23 cellular contexts compared by ENCODE assay signal in genomic region chr6:21398741-21399140, GRCh38.
DNase-seq lines count a peak whose midpoint lies in the region; ATAC-seq and TF ChIP-seq lines count a peak whose summit lies in the region.
"Had no signal": no experiment of that assay in that cellular context is flagged by ENCODE, and none has a peak within 500 bp of the region (broad histone marks: within the 10 kb centered on the region; RNA-seq: fewer than 3 reads in every experiment).

No MANE protein-coding gene starts in this region.

- H3K9me3 ChIP-seq in Caco-2 (no peaks in the 10 kb centered on the region), neuronal stem cell (replicated peaks in 1 of 2; ENCODE audit: control insufficient read depth in 2 of 2, insufficient read depth in 1 of 2, low read depth in 1 of 2, low read length in 2 of 2) (no peaks in the 10 kb centered on the region), right cardiac atrium (ENCODE audit: control insufficient read depth, low read length) (no peaks in the 10 kb centered on the region), gastrocnemius medialis (no peaks in the 10 kb centered on the region)
- H3K9me3 ChIP-seq: BE2C; BLaER1 treated with 17β-estradiol and CSF1 and Interleukin-3, amounts not matched to agents 10 nM and 100 nM had no signal

- H3K9me3 Mint-ChIP-seq in Caco-2 (ENCODE audit: unreplicated experiment) (peaks cover 9% of the 10 kb centered on the region), WTC11 (no peaks in the 10 kb centered on the region)
- H3K9me3 Mint-ChIP-seq: CD4-positive, alpha-beta T cell; CD8-positive, alpha-beta memory T cell; H9 had no signal

- no peak overlapping the region for H3K4me3 Mint-ChIP-seq in Caco-2 (ENCODE audit: unreplicated experiment)
- H3K4me3 Mint-ChIP-seq in WTC11, result no peak overlapping the region
- H3K4me3 Mint-ChIP-seq: CD14-positive monocyte; CD4-positive, alpha-beta T cell; CD8-positive, alpha-beta memory T cell; H9 had no signal

- no peaks in the 10 kb centered on the region for H3K79me2 ChIP-seq in mesendoderm (ENCODE audit: control insufficient read depth, insufficient read depth, low read length)

- no peak overlapping the region for H3K14ac ChIP-seq in neuronal stem cell (ENCODE audit: low read length)

- H3K4me1 Mint-ChIP-seq in Caco-2 (ENCODE audit: low read depth, unreplicated experiment), result peaks cover 40% of the 10 kb centered on the region
- H3K4me1 Mint-ChIP-seq in WTC11, result peaks cover 10% of the 10 kb centered on the region
- H3K4me1 Mint-ChIP-seq: CD8-positive, alpha-beta memory T cell had no signal

- POLR2A ChIA-PET in Caco-2 (lab: Charles Lee), result no interaction called here
- POLR2A ChIA-PET in WTC11 (lab: Charles Lee), result no interaction called here

- H3K36me3 ChIP-seq in Caco-2 (ENCODE audit: control insufficient read depth, insufficient read depth, low read length) (no peaks in the 10 kb centered on the region), mesendoderm (ENCODE audit: control insufficient read depth, insufficient read depth, low read length) (no peaks in the 10 kb centered on the region), neuronal stem cell (replicated peaks in 1 of 2; ENCODE audit: control insufficient read depth in 2 of 2, insufficient read depth in 2 of 2, low read length in 2 of 2) (no peaks in the 10 kb centered on the region), gastrocnemius medialis (no peaks in the 10 kb centered on the region)
- H3K36me3 ChIP-seq: BE2C; BLaER1 treated with 17β-estradiol and CSF1 and Interleukin-3, amounts not matched to agents 10 nM and 100 nM had no signal

- H3K9ac ChIP-seq in mesendoderm (ENCODE audit: low read length) (no peak overlapping the region), neuronal stem cell (ENCODE audit: low read depth, low read length, poor library complexity) (no peak overlapping the region)
- H3K9ac ChIP-seq: BLaER1 treated with 17β-estradiol and CSF1 and Interleukin-3, amounts not matched to agents 10 nM and 100 nM; GM23248 had no signal

- BruUV-seq in Caco-2 (replicated peaks; lab: Mats Ljungman, UMichigan), result no TSS peak

- no peak overlapping the region for H4K91ac ChIP-seq in neuronal stem cell (ENCODE audit: low read depth, low read length, poor library complexity)

- H3K18ac ChIP-seq in mesendoderm (ENCODE audit: low read length) (no peak overlapping the region), neuronal stem cell (ENCODE audit: low read length) (no peak overlapping the region)

- peak overlapping the region; percentile 54 for H2AFZ ChIP-seq in neuronal stem cell (ENCODE audit: low read length)
- H2AFZ ChIP-seq: GM23248 had no signal

- H2BK12ac ChIP-seq in neuronal stem cell (ENCODE audit: low read length), result no peak overlapping the region

- H3K56ac ChIP-seq in mesendoderm (ENCODE audit: low read length), result no peak overlapping the region

- CTCF ChIA-PET in Caco-2 (lab: Charles Lee), result no interaction called here
- CTCF ChIA-PET in WTC11 (lab: Charles Lee), result no interaction called here

- intact Hi-C loops in Caco-2 (cut with micrococcal nuclease; ENCODE audit: unreplicated experiment) (loop anchor here (5.0 kb wide), 1 partner anchor 69 kb away; no protein-coding TSS in a partner anchor), right cardiac atrium (cut with DNase I) (no loop called here), gastrocnemius medialis (cut with DNase I; ENCODE audit: low total_unique reads) (no loop called here)

- H3K23ac ChIP-seq in mesendoderm (ENCODE audit: low read length), result no peak overlapping the region
- no peak overlapping the region for H3K23ac ChIP-seq in neuronal stem cell (ENCODE audit: low read depth, low read length, poor library complexity)

- H3K36me3 Mint-ChIP-seq in Caco-2 (ENCODE audit: insufficient read depth, unreplicated experiment), result no peaks in the 10 kb centered on the region
- H3K36me3 Mint-ChIP-seq in WTC11, result no peaks in the 10 kb centered on the region
- H3K36me3 Mint-ChIP-seq: CD14-positive monocyte had no signal

- no peak for TF ChIP-seq POLR2A in gastrocnemius medialis (IDR thresholded peaks at IDR 0.05)

- H2BK15ac ChIP-seq in mesendoderm (replicated peaks; ENCODE audit: low read depth) (no peak overlapping the region), neuronal stem cell (ENCODE audit: low read length) (no peak overlapping the region)

- peak; percentile 22; the same call in 1 of the 2 replicates for ATAC-seq in WTC11
- ATAC-seq in right cardiac atrium, result no peak
- ATAC-seq in GM21825 (IDR thresholded peaks at IDR 0.05; ENCODE audit: unreplicated experiment), result no peak
- ATAC-seq in gastrocnemius medialis, result no peak
- ATAC-seq: HCT116 had no signal

- H2BK5ac ChIP-seq in mesendoderm (ENCODE audit: low read length) (no peak overlapping the region), neuronal stem cell (ENCODE audit: low read length) (no peak overlapping the region)

- H2BK120ac ChIP-seq in mesendoderm (ENCODE audit: low read depth, low read length) (no peak overlapping the region), neuronal stem cell (ENCODE audit: low read depth, low read length) (no peak overlapping the region)

- H3K27ac ChIP-seq in mesendoderm (ENCODE audit: low read depth, low read length) (no peak overlapping the region), neuronal stem cell (replicated peaks; ENCODE audit: low read length) (no peak overlapping the region), right cardiac atrium (ENCODE audit: low read length) (no peak overlapping the region), gastrocnemius medialis (no peak overlapping the region)
- H3K27ac ChIP-seq: 22Rv1; BLaER1 treated with 17β-estradiol and CSF1 and Interleukin-3, amounts not matched to agents 10 nM and 100 nM; GM23248 had no signal

- WGBS in mesendoderm (ENCODE audit: extremely low coverage, insufficient coverage, low lambda C conversion rate), result no CpG with 5 or more reads among the region's 7 CpGs
- no CpG with 5 or more reads among the region's 7 CpGs for WGBS in neuronal stem cell (ENCODE audit: extremely low coverage in 2 of 2, insufficient read length in 2 of 2, insufficient replicate concordance in 1 of 2), 2 donors
- WGBS in right cardiac atrium, result 86% methylated on average over 7 of the region's 7 CpGs

- H2AK5ac ChIP-seq in mesendoderm (ENCODE audit: low read length), result no peak overlapping the region
- H2AK5ac ChIP-seq in neuronal stem cell (ENCODE audit: low read depth, low read length), result no peak overlapping the region

- in situ Hi-C loops in gastrocnemius medialis (cut with MboI; ENCODE audit: low sequenced_read_pairs in 4 of 4), result no loop called here

- DNase-seq in Caco-2 (no peak), WTC11 (ENCODE audit: low spot score) (no peak), mesendoderm (peak; percentile 49), neuronal stem cell (ENCODE audit: low spot score) (no peak), right cardiac atrium (no peak), gastrocnemius medialis (no peak), SW480 (ENCODE audit: low spot score) (no peak)
- DNase-seq: ACHN; AML-193; BE2C; Calu3; CD4-positive, alpha-beta T cell; CD8-positive, alpha-beta memory T cell; DMS53; DMS79 treated with DMSO at 0.1 percent for 48 hours; GDM1; GM23248; H9 had no signal

- H3K4me2 ChIP-seq in mesendoderm (ENCODE audit: low read length), result no peak overlapping the region
- no peak overlapping the region for H3K4me2 ChIP-seq in neuronal stem cell (ENCODE audit: insufficient read depth, low read length, poor library complexity, severe bottlenecking)
- H3K4me2 ChIP-seq: BLaER1 treated with 17β-estradiol and CSF1 and Interleukin-3, amounts not matched to agents 10 nM and 100 nM had no signal

- TF ChIP-seq CTCF in Caco-2 (IDR thresholded peaks at IDR 0.05; ENCODE audit: insufficient read depth in 1 of 2, low read depth in 1 of 2, low read length in 1 of 2, severe bottlenecking in 1 of 2, unreplicated experiment in 1 of 2) (no peak), WTC11 (IDR thresholded peaks at IDR 0.05) (no peak), gastrocnemius medialis (IDR thresholded peaks at IDR 0.05 in 4 of 5, conservative IDR thresholded peaks at IDR 0.05 in 1 of 5) (no peak)

- H3K4me3 ChIP-seq in Caco-2 (ENCODE audit: low read depth, low read length) (no peak overlapping the region), mesendoderm (ENCODE audit: low read length) (no peak overlapping the region), neuronal stem cell (ENCODE audit: low read length in 2 of 2) (no peak overlapping the region), right cardiac atrium (ENCODE audit: low read length) (no peak overlapping the region), gastrocnemius medialis (no peak overlapping the region)
- H3K4me3 ChIP-seq: BLaER1 treated with 17β-estradiol and CSF1 and Interleukin-3, amounts not matched to agents 10 nM and 100 nM; GM23248 had no signal

- H4K5ac ChIP-seq in mesendoderm (ENCODE audit: low read length), result no peak overlapping the region

- no peak overlapping the region for H4K8ac ChIP-seq in mesendoderm (ENCODE audit: low read depth, low read length)
- no peak overlapping the region for H4K8ac ChIP-seq in neuronal stem cell (ENCODE audit: low read depth, low read length)

- H3K79me1 ChIP-seq in mesendoderm (ENCODE audit: low read length) (no peaks in the 10 kb centered on the region), neuronal stem cell (ENCODE audit: low read depth, low read length) (peaks cover 2% of the 10 kb centered on the region)

- H3K4me1 ChIP-seq in Caco-2 (peaks cover 48% of the 10 kb centered on the region), mesendoderm (ENCODE audit: control insufficient read depth, low read depth, low read length) (peaks cover 9% of the 10 kb centered on the region), neuronal stem cell (ENCODE audit: control insufficient read depth in 2 of 2, insufficient read depth in 1 of 2, low read depth in 1 of 2, low read length in 2 of 2) (peaks cover 6 to 11% of the 10 kb centered on the region in 2 donors), right cardiac atrium (ENCODE audit: control insufficient read depth, insufficient read depth, low read length) (no peaks in the 10 kb centered on the region), gastrocnemius medialis (no peaks in the 10 kb centered on the region)

- H3K27ac Mint-ChIP-seq in Caco-2 (ENCODE audit: unreplicated experiment), result peak overlapping the region; percentile 19
- 0 out of 2 replicates have a peak overlapping the region, but pooled peaks have one; percentile 8 for H3K27ac Mint-ChIP-seq in WTC11
- H3K27ac Mint-ChIP-seq: CD14-positive monocyte; CD4-positive, alpha-beta T cell; CD8-positive, alpha-beta memory T cell; H9 had no signal

- H3K27me3 ChIP-seq in Caco-2 (replicated peaks; ENCODE audit: control insufficient read depth, insufficient read depth, low read length) (no peaks in the 10 kb centered on the region), mesendoderm (ENCODE audit: insufficient read depth, low read length, poor library complexity) (no peaks in the 10 kb centered on the region), neuronal stem cell (ENCODE audit: control insufficient read depth in 3 of 3, insufficient read depth in 3 of 3, low read depth in 1 of 3, low read length in 3 of 3) (no peaks in the 10 kb centered on the region), right cardiac atrium (ENCODE audit: control insufficient read depth, insufficient read depth) (no peaks in the 10 kb centered on the region), gastrocnemius medialis (no peaks in the 10 kb centered on the region)
- H3K27me3 ChIP-seq: BE2C; BLaER1 treated with 17β-estradiol and CSF1 and Interleukin-3, amounts not matched to agents 10 nM and 100 nM had no signal

- no peaks in the 10 kb centered on the region for H3K27me3 Mint-ChIP-seq in Caco-2 (ENCODE audit: insufficient read depth, unreplicated experiment)
- no peaks in the 10 kb centered on the region for H3K27me3 Mint-ChIP-seq in WTC11 (ENCODE audit: low read depth)
- H3K27me3 Mint-ChIP-seq: CD4-positive, alpha-beta T cell had no signal

- no peak overlapping the region for H3K4ac ChIP-seq in mesendoderm (ENCODE audit: low read depth, low read length)
- no peak overlapping the region for H3K4ac ChIP-seq in neuronal stem cell (ENCODE audit: low read length)
